Comparison of ENCODE assay signal across 8 cellular contexts in genomic region chr17:40480501-40481003, GRCh38. TPM values are rescaled to one million over a fixed set of nuclear protein-coding genes. Genes with fewer than 3 reads are reported as not detected.
DNase-seq lines count a peak whose midpoint lies in the region; ATAC-seq and TF ChIP-seq lines count a peak whose summit lies in the region.

No MANE protein-coding gene starts in this region.

- no peaks in the 10 kb centered on the region for H3K27me3 ChIP-seq in rectal smooth muscle tissue (ENCODE audit: control insufficient read depth, insufficient read depth, low read length)

- POLR2A ChIA-PET in GM10248 (lab: Yijun Ruan, JAX), result no interaction called here
- POLR2A ChIA-PET in activated naive CD8-positive, alpha-beta T cell treated with anti-CD3 and anti-CD28 coated beads, Interleukin-2, amount 10 ng/mL, durations not matched to agents 7 days and 5 days (lab: Charles Lee), result interaction anchor here (1.1 to 3.4 kb wide), 11 partner anchors 10 to 80 kb away, joined by 3 to 33 read pairs (median 6); partner anchors contain the start of genes IGFBP4 and TOP2A

- H3K9ac ChIP-seq in rectal smooth muscle tissue (ENCODE audit: low read length), result no peak overlapping the region

- no peaks in the 10 kb centered on the region for H3K27me3 Mint-ChIP-seq in T-helper 17 cell
- H3K27me3 Mint-ChIP-seq in activated naive CD8-positive, alpha-beta T cell treated with anti-CD3 and anti-CD28 coated beads, Interleukin-2, amount 10 ng/mL, durations not matched to agents 7 days and 5 days, result no peaks in the 10 kb centered on the region

- CTCF ChIA-PET in GM10248 (lab: Yijun Ruan, JAX), result interaction anchor here (1.3 kb wide), 1 partner anchor 52 kb away, joined by 3 read pairs; no protein-coding TSS in a partner anchor

- no peaks in the 10 kb centered on the region for H3K36me3 Mint-ChIP-seq in T-helper 17 cell (ENCODE audit: low read depth)
- H3K36me3 Mint-ChIP-seq in activated naive CD8-positive, alpha-beta T cell treated with anti-CD3 and anti-CD28 coated beads, Interleukin-2, amount 10 ng/mL, durations not matched to agents 7 days and 5 days, result peaks cover 9% of the 10 kb centered on the region

- H3K27ac ChIP-seq in rectal smooth muscle tissue (ENCODE audit: low read depth, low read length), result no peak overlapping the region

- H3K4me1 ChIP-seq in rectal smooth muscle tissue (ENCODE audit: control insufficient read depth, insufficient read depth, low read length), result peaks cover 4% of the 10 kb centered on the region

- peak overlapping the region; percentile 34 for H3K4me3 ChIP-seq in rectal smooth muscle tissue (ENCODE audit: low read length)

- peak; percentile 94 for ATAC-seq in T-helper 17 cell
- ATAC-seq in activated naive CD8-positive, alpha-beta T cell treated with anti-CD3 and anti-CD28 coated beads, Interleukin-2, amount 10 ng/mL, durations not matched to agents 7 days and 5 days (ENCODE audit: low read depth), result peak; percentile 89

- H3K9me3 Mint-ChIP-seq in activated naive CD8-positive, alpha-beta T cell treated with anti-CD3 and anti-CD28 coated beads, Interleukin-2, amount 10 ng/mL, durations not matched to agents 7 days and 5 days, result no peaks in the 10 kb centered on the region

- TF ChIP-seq CTCF in GM10248 (IDR thresholded peaks at IDR 0.05; ENCODE audit: control extremely low read depth, extremely low read depth, low read depth, missing control alignments), result no peak

- DNase-seq in GM10248 (ENCODE audit: extremely low spot score) (peak; percentile 69), T-helper 17 cell (peak; percentile 47 to 65 (median 64)), ecto neural progenitor cell (ENCODE audit: low spot score) (no peak), NCI-H1048 (lab: John Stamatoyannopoulos, UW) (no peak), NCI-H1694 treated with DMSO at 0.1 percent for 48 hours (lab: John Stamatoyannopoulos, UW) (no peak), NAMALWA (ENCODE audit: low spot score) (no peak)
- DNase-seq in activated naive CD8-positive, alpha-beta T cell treated with anti-CD3 and anti-CD28 coated beads, Interleukin-2, amount 10 ng/mL, durations not matched to agents 7 days and 5 days, result peak; percentile 81

- H3K4me1 Mint-ChIP-seq in T-helper 17 cell, result peaks cover 46% of the 10 kb centered on the region
- H3K4me1 Mint-ChIP-seq in activated naive CD8-positive, alpha-beta T cell treated with anti-CD3 and anti-CD28 coated beads, Interleukin-2, amount 10 ng/mL, durations not matched to agents 7 days and 5 days, result peaks cover 66% of the 10 kb centered on the region

- peak overlapping the region; percentile 78 for H3K4me3 Mint-ChIP-seq in T-helper 17 cell
- peak overlapping the region; percentile 75 for H3K4me3 Mint-ChIP-seq in activated naive CD8-positive, alpha-beta T cell treated with anti-CD3 and anti-CD28 coated beads, Interleukin-2, amount 10 ng/mL, durations not matched to agents 7 days and 5 days

- H3K27ac Mint-ChIP-seq in T-helper 17 cell, result peak overlapping the region; percentile 96
- H3K27ac Mint-ChIP-seq in activated naive CD8-positive, alpha-beta T cell treated with anti-CD3 and anti-CD28 coated beads, Interleukin-2, amount 10 ng/mL, durations not matched to agents 7 days and 5 days, result peak overlapping the region; percentile 97

- no peaks in the 10 kb centered on the region for H3K36me3 ChIP-seq in rectal smooth muscle tissue (ENCODE audit: control insufficient read depth, insufficient read depth, low read length)

- no peaks in the 10 kb centered on the region for H3K9me3 ChIP-seq in T-helper 17 cell (ENCODE audit: control insufficient read depth, low read length, poor library complexity, severe bottlenecking)

RNA-seq across cellular contexts. Expression of gene TNS4, which starts 20.9 kb away (rescaled TPM):
- total RNA-seq in T-helper 17 cell, result 1 to 10 TPM in 1 of 2 donors, under 1 TPM in 1; 0.77 to 1.7 TPM
- total RNA-seq in activated naive CD8-positive, alpha-beta T cell treated with anti-CD3 and anti-CD28 coated beads, Interleukin-2, amount 10 ng/mL, durations not matched to agents 7 days and 5 days, result 1 to 10 TPM; 9.0 to 9.7 TPM

RNA-seq across cellular contexts. Expression of gene IGFBP4, which starts 37.3 kb away (rescaled TPM):
- 1 to 10 TPM; 5.7 to 7.0 TPM for total RNA-seq in T-helper 17 cell
- 10 to 100 TPM; 12.2 to 13.2 TPM for total RNA-seq in activated naive CD8-positive, alpha-beta T cell treated with anti-CD3 and anti-CD28 coated beads, Interleukin-2, amount 10 ng/mL, durations not matched to agents 7 days and 5 days

Comparison
In these comparisons a context has a peak if more than half of its experiments do, and no peak if none do; other contexts are left out.
1. DNase-seq: peak in GM10248 (single experiment), T-helper 17 cell (3 of 3) and activated naive CD8-positive, alpha-beta T cell treated with anti-CD3 and anti-CD28 coated beads, Interleukin-2, amount 10 ng/mL, durations not matched to agents 7 days and 5 days (single experiment); none in ecto neural progenitor cell (single experiment), NCI-H1048 (single experiment), NCI-H1694 treated with DMSO at 0.1 percent for 48 hours (single experiment) and NAMALWA (single experiment).